In genomic region chr5:127995556-127995955, GRCh38 we compare ENCODE assay signal across 15 cellular contexts.
"Had no signal": no experiment of that assay in that cellular context is flagged by ENCODE, and none has a peak within 500 bp of the region (broad histone marks: within the 10 kb centered on the region; RNA-seq: fewer than 3 reads in every experiment).

No MANE protein-coding gene starts in this region.

- DNase-seq: activated CD4-positive, alpha-beta T cell treated with anti-CD3 and anti-CD28 coated beads, Interleukin-2, amount 10 ng/mL, durations not matched to agents 24 days and 14 days; activated CD8-positive, alpha-beta T cell treated with anti-CD3 and anti-CD28 coated beads for 36 hours; activated naive CD4-positive, alpha-beta T cell treated with anti-CD3 and anti-CD28 coated beads for 36 hours; activated T-cell treated with anti-CD3 and anti-CD28 coated beads, Interleukin-2, amount 50 U/mL, for 24 hours; effector memory CD4-positive, alpha-beta T cell; foreskin fibroblast; stimulated activated CD4-positive, alpha-beta T cell treated with anti-CD3 and anti-CD28 coated beads, Interleukin-12 subunit alpha, Interleukin-12 subunit beta, amount 100 ng/mL, for 4 hours; stimulated activated CD4-positive, alpha-beta T cell treated with anti-CD3 and anti-CD28 coated beads, Interleukin-1b, Interleukin-23, amount 100 ng/mL, for 48 hours; stimulated activated CD8-positive, alpha-beta memory T cell treated with anti-CD3 and anti-CD28 coated beads, Interleukin-4, amount 100 ng/mL, for 48 hours; stimulated activated naive CD4-positive, alpha-beta T cell; thyroid gland had no signal

- H3K27me3 ChIP-seq: ascending aorta, esophagus muscularis mucosa, hepatocyte, thyroid gland had no signal

- H3K4me1 ChIP-seq: ascending aorta had no signal

- H3K4me2 ChIP-seq: hepatocyte had no signal

- H3K4me3 ChIP-seq: ascending aorta, esophagus muscularis mucosa, hepatocyte, lung, thyroid gland had no signal

- H3K27ac ChIP-seq: ascending aorta, esophagus muscularis mucosa, hepatocyte, thyroid gland had no signal

- H3K79me2 ChIP-seq: hepatocyte had no signal

- H3K9me3 ChIP-seq: ascending aorta, esophagus muscularis mucosa, thyroid gland had no signal

- H2AFZ ChIP-seq: hepatocyte had no signal

- H3K36me3 ChIP-seq: ascending aorta, esophagus muscularis mucosa, thyroid gland had no signal
